Comparison of ENCODE assay signal across 8 cellular contexts in the genomic region with DNA sequence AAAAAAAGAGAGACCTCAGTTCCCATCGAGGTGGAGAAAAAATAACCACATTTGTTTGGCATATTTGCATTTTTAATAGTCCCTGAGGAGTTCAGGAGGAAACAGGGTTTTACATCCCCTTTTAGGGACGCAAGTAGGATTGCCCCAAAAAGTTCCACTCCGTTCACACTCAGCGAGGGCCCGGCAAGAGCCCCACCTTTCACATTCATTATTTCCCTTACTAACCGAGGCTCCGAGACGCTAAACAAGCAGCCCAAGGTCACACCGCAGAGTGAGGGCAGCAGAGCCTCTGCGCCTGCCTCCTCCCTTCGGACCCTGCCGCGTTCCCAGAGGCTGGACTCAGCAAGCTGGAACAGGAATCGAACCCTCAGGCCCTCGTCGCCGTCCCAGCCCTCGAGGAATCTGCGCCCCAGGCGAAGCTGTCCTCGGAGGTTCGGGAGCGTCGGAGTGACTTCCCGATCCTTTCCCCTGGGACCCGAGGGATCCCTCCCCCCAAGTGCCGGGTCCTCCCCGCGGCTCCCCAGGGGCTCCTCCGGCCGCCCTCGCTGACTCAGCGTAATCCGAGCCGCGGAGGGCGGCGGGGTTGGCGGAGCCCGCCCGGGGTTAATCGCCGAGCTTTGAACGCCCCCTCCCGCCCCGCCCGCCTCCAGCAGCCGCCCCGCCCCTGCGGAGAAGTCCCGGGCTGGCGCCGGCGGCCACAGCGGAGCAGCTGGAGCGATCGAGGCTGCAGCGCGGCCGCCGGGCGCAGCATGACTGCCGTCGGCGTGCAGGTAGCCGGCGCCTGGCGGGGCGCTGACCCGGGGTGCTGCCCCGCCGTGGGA. TPM values are rescaled to one million over a fixed set of nuclear protein-coding genes. Genes with fewer than 3 reads are reported as not detected.
DNase-seq lines count a peak whose midpoint lies in the region; ATAC-seq and TF ChIP-seq lines count a peak whose summit lies in the region.

A gene with protein sequence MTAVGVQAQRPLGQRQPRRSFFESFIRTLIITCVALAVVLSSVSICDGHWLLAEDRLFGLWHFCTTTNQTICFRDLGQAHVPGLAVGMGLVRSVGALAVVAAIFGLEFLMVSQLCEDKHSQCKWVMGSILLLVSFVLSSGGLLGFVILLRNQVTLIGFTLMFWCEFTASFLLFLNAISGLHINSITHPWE (plus strand): TSS at position 700 of the 821 bp plus-strand sequence. CDS start 50 bp downstream, at position 750.

- H2AFZ ChIP-seq in hepatocyte: peak within 1 kb of the TSS; percentile 53

- H3K36me3 ChIP-seq in BLaER1: no peaks in the 10 kb centered on the region
- H3K36me3 ChIP-seq in adipocyte (ENCODE audit: control insufficient read depth, insufficient read depth, low read length, severe bottlenecking): no peaks in the 10 kb centered on the region
- no peaks in the 10 kb centered on the region for H3K36me3 ChIP-seq in hepatocyte (replicated peaks; ENCODE audit: insufficient read depth, low read depth)

- TF ChIP-seq CTCF in hepatocyte (IDR thresholded peaks at IDR 0.05; ENCODE audit: poor library complexity): peak; percentile 1

- H3K79me2 ChIP-seq in hepatocyte: peaks cover 43% of the 10 kb centered on the region

- H3K4me3 ChIP-seq in BLaER1: peak within 1 kb of the TSS; percentile 65
- H3K4me3 ChIP-seq in adipocyte (ENCODE audit: low read length): peak within 1 kb of the TSS; percentile 80
- H3K4me3 ChIP-seq in hepatocyte: peak within 1 kb of the TSS; percentile 50

- H3K27ac ChIP-seq in BLaER1 (0 out of 2 replicates have a peak within 1 kb of the TSS, but pooled peaks have one; percentile 27), hepatocyte (peak within 1 kb of the TSS; percentile 99)

- H3K4me2 ChIP-seq in BLaER1 (peak within 1 kb of the TSS; percentile 97), hepatocyte (peak within 1 kb of the TSS; percentile 89)

- H3K9me2 ChIP-seq in hepatocyte (replicated peaks; ENCODE audit: insufficient read depth): no peaks in the 10 kb centered on the region

- H4K20me1 ChIP-seq in BLaER1: peaks cover 6% of the 10 kb centered on the region; the same call in 1 of the 2 replicates
- H4K20me1 ChIP-seq in hepatocyte (ENCODE audit: insufficient read depth, poor library complexity, severe bottlenecking): no peaks in the 10 kb centered on the region

- H3K27me3 ChIP-seq in BLaER1 (peaks cover 14% of the 10 kb centered on the region), adipocyte (replicated peaks; ENCODE audit: control insufficient read depth, insufficient read depth, low read length) (peaks cover 6% of the 10 kb centered on the region), hepatocyte (no peaks in the 10 kb centered on the region)

- in situ Hi-C loops in G401 (cut with HindIII; ENCODE audit: low sequenced_read_pairs): no loop called here

- DNase-seq in NCI-H1092 treated with DMSO at 0.1 percent for 48 hours (lab: John Stamatoyannopoulos, UW) (peak; percentile 40), adipocyte (ENCODE audit: low read depth) (peak; percentile 83), hepatocyte (ENCODE audit: low spot score) (peak; percentile 95), renal cortical epithelial cell (ENCODE audit: low read depth) (peak; percentile 56), G401 (ENCODE audit: low spot score) (no peak)

- WGBS in hepatocyte (ENCODE audit: low lambda C conversion rate, missing lambda C conversion rate): 6% methylated on average over 26 of the region's 72 CpGs

- ATAC-seq in GM18499 (IDR thresholded peaks at IDR 0.05; ENCODE audit: insufficient read depth, unreplicated experiment): peak; percentile 79
- peak; percentile 70 for ATAC-seq in HG02678 (IDR thresholded peaks at IDR 0.05; ENCODE audit: unreplicated experiment)

- H3K9me3 ChIP-seq in BLaER1 (no peaks in the 10 kb centered on the region), adipocyte (ENCODE audit: control insufficient read depth, low read length) (no peaks in the 10 kb centered on the region), hepatocyte (ENCODE audit: low read depth) (no peaks in the 10 kb centered on the region)

- peaks cover 29% of the 10 kb centered on the region for H3K4me1 ChIP-seq in BLaER1
- peaks cover 48% of the 10 kb centered on the region for H3K4me1 ChIP-seq in adipocyte (ENCODE audit: control insufficient read depth, insufficient read depth, low read length)
- H3K4me1 ChIP-seq in hepatocyte (ENCODE audit: insufficient read depth): peaks cover 73% of the 10 kb centered on the region

- H3K9ac ChIP-seq in BLaER1: peak within 1 kb of the TSS; percentile 16; the same call in 1 of the 2 replicates
- peak within 1 kb of the TSS; percentile 85 for H3K9ac ChIP-seq in adipocyte (ENCODE audit: low read length)

RNA-seq across cellular contexts. Expression of the gene that starts here (rescaled TPM):
- total RNA-seq in hepatocyte (52.6 TPM in 2 replicates), renal cortical epithelial cell (0.69 and 11.4 TPM in 2 replicates)
- 89.9 and 123 TPM in 2 replicates for polyA plus RNA-seq in hepatocyte
- total RNA-seq in G401 (2014; rRNA removed; shearing (Covaris generic)): 0.37 and 3.1 TPM in 2 replicates
